Comparison of ENCODE assay signal across 16 cellular contexts in the genomic region with DNA sequence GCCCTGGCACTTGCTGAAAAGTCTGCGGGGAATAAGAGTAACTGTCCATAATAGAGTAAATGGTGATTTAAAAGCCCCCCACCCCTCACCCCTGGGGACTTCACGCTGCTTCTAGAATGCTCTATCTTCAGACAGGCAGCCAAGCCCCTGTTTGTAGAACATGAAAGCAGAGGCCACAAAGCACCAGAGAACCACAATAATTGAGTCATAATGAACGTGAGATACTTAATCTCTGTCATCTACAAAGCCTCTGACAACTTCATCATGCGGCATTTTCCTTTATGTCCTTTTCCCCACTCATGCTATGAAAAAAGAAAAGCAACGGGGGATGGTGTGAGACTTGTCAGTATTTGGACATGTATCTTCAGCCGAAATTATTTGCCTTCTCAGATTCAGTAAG.
DNase-seq lines count a peak whose midpoint lies in the region; ATAC-seq and TF ChIP-seq lines count a peak whose summit lies in the region.
"Had no signal": no experiment of that assay in that cellular context is flagged by ENCODE, and none has a peak within 500 bp of the region (broad histone marks: within the 10 kb centered on the region; RNA-seq: fewer than 3 reads in every experiment).

No MANE protein-coding gene starts in this region.

- no peak overlapping the region for H3K4me3 ChIP-seq in hepatocyte
- H3K4me3 ChIP-seq: HAP-1, K562 had no signal

- no peaks in the 10 kb centered on the region for H3K36me3 ChIP-seq in hepatocyte (replicated peaks; ENCODE audit: insufficient read depth, low read depth)
- H3K36me3 ChIP-seq: HAP-1 had no signal

- H3K27ac Mint-ChIP-seq in stimulated activated effector memory CD8-positive, alpha-beta T cell treated with anti-CD3 and anti-CD28 coated beads, Interleukin-12 subunit alpha, Interleukin-12 subunit beta, amount 100 ng/mL, for 72 hours = no peak overlapping the region
- H3K27ac Mint-ChIP-seq in natural killer cell = no peak overlapping the region
- H3K27ac Mint-ChIP-seq: B cell; CD4-positive, alpha-beta T cell had no signal

- WGBS in hepatocyte (ENCODE audit: low lambda C conversion rate, missing lambda C conversion rate) = 75% methylated on average over 6 of the region's 6 CpGs

- no peaks in the 10 kb centered on the region for H3K36me3 Mint-ChIP-seq in stimulated activated effector memory CD8-positive, alpha-beta T cell treated with anti-CD3 and anti-CD28 coated beads, Interleukin-12 subunit alpha, Interleukin-12 subunit beta, amount 100 ng/mL, for 72 hours
- no peaks in the 10 kb centered on the region for H3K36me3 Mint-ChIP-seq in natural killer cell

- peaks cover 5 to 13% of the 10 kb centered on the region in 2 donors for H3K27me3 Mint-ChIP-seq in natural killer cell (ENCODE audit: low read depth in 2 of 2)
- H3K27me3 Mint-ChIP-seq: B cell; CD4-positive, alpha-beta T cell had no signal

- no peaks in the 10 kb centered on the region for H3K79me2 ChIP-seq in hepatocyte

- no peaks in the 10 kb centered on the region for H3K4me1 Mint-ChIP-seq in stimulated activated effector memory CD8-positive, alpha-beta T cell treated with anti-CD3 and anti-CD28 coated beads, Interleukin-12 subunit alpha, Interleukin-12 subunit beta, amount 100 ng/mL, for 72 hours
- no peaks in the 10 kb centered on the region for H3K4me1 Mint-ChIP-seq in natural killer cell
- H3K4me1 Mint-ChIP-seq: B cell had no signal

- H3K9me2 ChIP-seq in hepatocyte (replicated peaks; ENCODE audit: insufficient read depth) = no peaks in the 10 kb centered on the region

- no peak overlapping the region for H3K4me3 Mint-ChIP-seq in stimulated activated effector memory CD8-positive, alpha-beta T cell treated with anti-CD3 and anti-CD28 coated beads, Interleukin-12 subunit alpha, Interleukin-12 subunit beta, amount 100 ng/mL, for 72 hours
- H3K4me3 Mint-ChIP-seq in natural killer cell = no peak overlapping the region
- H3K4me3 Mint-ChIP-seq: B cell; CD4-positive, alpha-beta T cell had no signal

- DNase-seq in NCI-H748 treated with DMSO at 0.1 percent for 48 hours (lab: John Stamatoyannopoulos, UW) = peak; percentile 20
- no peak for DNase-seq in NCI-H748 (lab: John Stamatoyannopoulos, UW; ENCODE audit: unreplicated experiment)
- DNase-seq in SW480 (ENCODE audit: low spot score) = peak; percentile 40
- no peak for DNase-seq in hepatocyte (ENCODE audit: low spot score)
- DNase-seq in stimulated activated effector memory CD8-positive, alpha-beta T cell treated with anti-CD3 and anti-CD28 coated beads, Interleukin-12 subunit alpha, Interleukin-12 subunit beta, amount 100 ng/mL, for 72 hours (ENCODE audit: low spot score in 2 of 2) = no peak
- DNase-seq in natural killer cell = no peak
- no peak for DNase-seq in NCI-H128 (lab: John Stamatoyannopoulos, UW; ENCODE audit: unreplicated experiment)
- DNase-seq in cerebellar cortex (ENCODE audit: low spot score) = no peak
- DNase-seq: Caco-2; CD4-positive, alpha-beta T cell; GF-D8; IMR-90 had no signal

- H4K20me1 ChIP-seq in hepatocyte (ENCODE audit: insufficient read depth, poor library complexity, severe bottlenecking) = no peaks in the 10 kb centered on the region

- no peak overlapping the region for H3K27ac ChIP-seq in hepatocyte
- H3K27ac ChIP-seq: C4-2B had no signal

- H3K4me1 ChIP-seq in hepatocyte (ENCODE audit: insufficient read depth) = no peaks in the 10 kb centered on the region
- H3K4me1 ChIP-seq: Caco-2, HAP-1 had no signal

- no peaks in the 10 kb centered on the region for H3K9me3 ChIP-seq in hepatocyte (ENCODE audit: low read depth)
- H3K9me3 ChIP-seq: Caco-2, HAP-1 had no signal

- intact Hi-C loops in natural killer cell (cut with micrococcal nuclease) = no loop called here

- H2AFZ ChIP-seq in hepatocyte = no peak overlapping the region

- H3K27me3 ChIP-seq in hepatocyte = no peaks in the 10 kb centered on the region

- no peaks in the 10 kb centered on the region for H3K9me3 Mint-ChIP-seq in stimulated activated effector memory CD8-positive, alpha-beta T cell treated with anti-CD3 and anti-CD28 coated beads, Interleukin-12 subunit alpha, Interleukin-12 subunit beta, amount 100 ng/mL, for 72 hours
- no peaks in the 10 kb centered on the region for H3K9me3 Mint-ChIP-seq in natural killer cell
- H3K9me3 Mint-ChIP-seq: CD4-positive, alpha-beta T cell had no signal

- TF ChIP-seq CTCF in hepatocyte (IDR thresholded peaks at IDR 0.05; ENCODE audit: poor library complexity) (no peak), natural killer cell (IDR thresholded peaks at IDR 0.05) (no peak)

- ATAC-seq in stimulated activated effector memory CD8-positive, alpha-beta T cell treated with anti-CD3 and anti-CD28 coated beads, Interleukin-12 subunit alpha, Interleukin-12 subunit beta, amount 100 ng/mL, for 72 hours = peak; percentile 65
- no peak for ATAC-seq in natural killer cell
- ATAC-seq: K562 had no signal

- H3K4me2 ChIP-seq in hepatocyte = peak overlapping the region; percentile 43

Comparison
In these comparisons a context has a peak if more than half of its experiments do, and no peak if none do; other contexts are left out.
1. DNase-seq: peak in NCI-H748 treated with DMSO at 0.1 percent for 48 hours (single experiment) and SW480 (single experiment); none in NCI-H748 (single experiment), hepatocyte (single experiment), stimulated activated effector memory CD8-positive, alpha-beta T cell treated with anti-CD3 and anti-CD28 coated beads, Interleukin-12 subunit alpha, Interleukin-12 subunit beta, amount 100 ng/mL, for 72 hours (0 of 2), natural killer cell (single experiment), NCI-H128 (single experiment) and cerebellar cortex (single experiment).